17 cellular contexts compared by ENCODE assay signal in genomic region chr14:92465353-92466067, GRCh38. TPM values are rescaled to one million over a fixed set of nuclear protein-coding genes. Genes with fewer than 3 reads are reported as not detected.
DNase-seq lines count a peak whose midpoint lies in the region; ATAC-seq and TF ChIP-seq lines count a peak whose summit lies in the region.
"Had no signal": no experiment of that assay in that cellular context is flagged by ENCODE, and none has a peak within 500 bp of the region (broad histone marks: within the 10 kb centered on the region; RNA-seq: fewer than 3 reads in every experiment).

No MANE protein-coding gene starts in this region.

- peak; percentile 50 for DNase-seq in right atrium auricular region (ENCODE audit: low spot score)
- DNase-seq in left ventricle myocardium inferior = no peak
- peak; percentile 31 for DNase-seq in ecto neural progenitor cell (ENCODE audit: low spot score)
- peak; percentile 32 for DNase-seq in ureter (ENCODE audit: low spot score)
- no peak for DNase-seq in COLO829 (ENCODE audit: low spot score)
- no peak for DNase-seq in GF-D8 (lab: John Stamatoyannopoulos, UW)
- DNase-seq: Calu3, HFFc6, KG1, NCI-H1417 treated with DMSO at 0.1 percent for 48 hours, NCI-H2081, NCI-H524, SIG-M5 had no signal

- no peak overlapping the region for H3K27ac ChIP-seq in right atrium auricular region
- no peak overlapping the region for H3K27ac ChIP-seq in left ventricle myocardium inferior (replicated peaks)
- peak overlapping the region; percentile 71 for H3K27ac ChIP-seq in neutrophil

- TF ChIP-seq CTCF in right atrium auricular region (IDR thresholded peaks at IDR 0.05) = no peak
- no peak for TF ChIP-seq CTCF in left ventricle myocardium inferior (IDR thresholded peaks at IDR 0.05; ENCODE audit: borderline replicate concordance)
- TF ChIP-seq CTCF in neutrophil (IDR thresholded peaks at IDR 0.05) = no peak

- no peak for ATAC-seq in HG03097 (IDR thresholded peaks at IDR 0.05; ENCODE audit: low FRiP score, unreplicated experiment)
- ATAC-seq: A549, GM12878 had no signal

- H3K27me3 ChIP-seq in right atrium auricular region = no peaks in the 10 kb centered on the region
- no peaks in the 10 kb centered on the region for H3K27me3 ChIP-seq in left ventricle myocardium inferior (ENCODE audit: low read depth)
- no peaks in the 10 kb centered on the region for H3K27me3 ChIP-seq in neutrophil

- H3K36me3 ChIP-seq in right atrium auricular region (no peaks in the 10 kb centered on the region), left ventricle myocardium inferior (no peaks in the 10 kb centered on the region), neutrophil (no peaks in the 10 kb centered on the region)

- intact Hi-C loops in left ventricle myocardium inferior (cut with micrococcal nuclease) = no loop called here

- H3K4me1 ChIP-seq in right atrium auricular region (peaks cover 0 to 13% of the 10 kb centered on the region in 2 donors), left ventricle myocardium inferior (peaks cover 20% of the 10 kb centered on the region), neutrophil (ENCODE audit: control insufficient read depth in 1 of 2, insufficient read depth in 1 of 2, low read depth in 1 of 2, low read length in 1 of 2) (peaks cover 39 to 48% of the 10 kb centered on the region in 2 experiments)

- H3K9me3 ChIP-seq in right atrium auricular region = peaks cover 0 to 19% of the 10 kb centered on the region in 2 donors
- H3K9me3 ChIP-seq in left ventricle myocardium inferior (replicated peaks) = peaks cover 26% of the 10 kb centered on the region
- no peaks in the 10 kb centered on the region for H3K9me3 ChIP-seq in neutrophil

- H3K4me3 ChIP-seq in right atrium auricular region (no peak overlapping the region), left ventricle myocardium inferior (no peak overlapping the region), neutrophil (ENCODE audit: low read depth in 1 of 2, low read length in 1 of 2) (no peak overlapping the region)
- H3K4me3 ChIP-seq: A549, GM12878 had no signal

RNA-seq across cellular contexts. Expression of gene RIN3, which starts 48.1 kb away (rescaled TPM):
- total RNA-seq in right atrium auricular region (10 to 100 TPM in 1 of 2 donors, 1 to 10 TPM in 1; 6.6 to 11.8 TPM), left ventricle myocardium inferior (13.8 TPM), ureter (27.3 TPM)

Comparison
In these comparisons a context has a peak if more than half of its experiments do, and no peak if none do; other contexts are left out.
1. DNase-seq: peak in right atrium auricular region (single experiment), ecto neural progenitor cell (single experiment) and ureter (single experiment); none in left ventricle myocardium inferior (single experiment), COLO829 (single experiment) and GF-D8 (single experiment).